8 cellular contexts compared by ENCODE assay signal in the genomic region with DNA sequence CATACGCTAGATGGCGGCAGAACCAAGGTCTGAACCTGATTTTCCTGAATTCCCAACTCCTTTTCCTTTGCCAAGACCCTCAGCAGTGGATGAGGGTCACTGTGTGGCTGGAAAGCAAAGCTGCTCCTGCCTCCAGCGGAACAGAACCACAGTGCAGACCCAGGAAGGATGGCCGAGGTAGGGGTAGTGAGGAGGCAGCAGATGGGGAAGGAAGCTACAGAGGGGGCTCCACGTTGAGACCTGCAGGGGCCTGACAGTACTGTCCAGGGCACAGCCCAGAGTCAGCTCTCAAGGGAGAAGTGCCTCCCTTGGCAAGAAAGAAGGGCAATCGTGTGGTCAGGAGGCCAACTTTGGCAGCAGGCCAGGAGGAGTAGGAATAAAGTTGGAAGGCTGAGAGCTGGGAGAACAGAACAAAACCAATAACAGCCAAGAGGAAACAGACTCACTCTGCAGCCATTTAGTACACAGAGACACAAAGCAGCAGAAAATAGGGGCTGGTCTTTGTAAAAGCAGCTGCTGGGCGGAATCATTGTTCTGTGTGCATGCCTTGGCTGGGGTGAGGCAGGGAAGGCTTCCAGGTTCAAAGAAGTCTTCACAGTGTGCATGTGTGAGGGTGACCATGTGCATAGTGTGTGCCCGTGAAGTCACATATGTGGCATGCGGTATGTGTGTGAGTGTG. TPM values are rescaled to one million over a fixed set of nuclear protein-coding genes. Genes with fewer than 3 reads are reported as not detected.
DNase-seq lines count a peak whose midpoint lies in the region; ATAC-seq and TF ChIP-seq lines count a peak whose summit lies in the region.

No MANE protein-coding gene starts in this region.

- H3K36me3 ChIP-seq in CD4-positive, alpha-beta memory T cell (ENCODE audit: insufficient read depth, low read length) = no peaks in the 10 kb centered on the region

- no peaks in the 10 kb centered on the region for H3K9me3 Mint-ChIP-seq in neural crest cell
- H3K9me3 Mint-ChIP-seq in CD4-positive, alpha-beta memory T cell = no peaks in the 10 kb centered on the region

- TF ChIP-seq CTCF in neural crest cell (conservative IDR thresholded peaks at IDR 0.05) = peak; percentile 52

- POLR2A ChIA-PET in CD4-positive, alpha-beta memory T cell (lab: Charles Lee; ENCODE audit: partially characterized antibody) = interaction anchor here (1.6 kb wide), 1 partner anchor 14 kb away, joined by 4 read pairs; no protein-coding TSS in a partner anchor

- no peaks in the 10 kb centered on the region for H3K4me1 ChIP-seq in CD4-positive, alpha-beta memory T cell (ENCODE audit: insufficient read depth, low read length)

- H3K4me3 ChIP-seq in CD4-positive, alpha-beta memory T cell (ENCODE audit: low read length in 2 of 2) = no peak overlapping the region

- CTCF ChIA-PET in CD4-positive, alpha-beta memory T cell (lab: Charles Lee; ENCODE audit: partially characterized antibody) = interaction anchor here (0.6 to 2.0 kb wide), 4 partner anchors 10 to 279 kb away, joined by 3 to 6 read pairs (median 3); no protein-coding TSS in a partner anchor

- intact Hi-C loops in CD4-positive, alpha-beta memory T cell (cut with micrococcal nuclease) = no loop called here

- no peak overlapping the region for H3K4me3 Mint-ChIP-seq in neural crest cell
- H3K4me3 Mint-ChIP-seq in CD4-positive, alpha-beta memory T cell = no peak overlapping the region

- peak overlapping the region; percentile 76 for H3K27ac Mint-ChIP-seq in neural crest cell (ENCODE audit: unreplicated experiment)
- H3K27ac Mint-ChIP-seq in CD4-positive, alpha-beta memory T cell = peak overlapping the region in 2 of 7 donors; percentile 52 to 83

- H3K27ac ChIP-seq in CD4-positive, alpha-beta memory T cell (ENCODE audit: low read depth, low read length) = no peak overlapping the region

- DNase-seq in H4 (ENCODE audit: low spot score) = peak; percentile 37
- peak; percentile 71 for DNase-seq in SK-N-DZ (ENCODE audit: low spot score)
- DNase-seq in fibroblast of the conjunctiva (ENCODE audit: low read depth) = peak; percentile 21
- peak; percentile 30 for DNase-seq in neural crest cell (ENCODE audit: low read depth, low spot score)
- DNase-seq in CD4-positive, alpha-beta memory T cell = no peak

- H3K36me3 Mint-ChIP-seq in neural crest cell (ENCODE audit: low read depth) = peaks cover 4% of the 10 kb centered on the region
- peaks cover 0 to 11% of the 10 kb centered on the region in 2 donors for H3K36me3 Mint-ChIP-seq in CD4-positive, alpha-beta memory T cell

- ATAC-seq in HG02642 (IDR thresholded peaks at IDR 0.05; ENCODE audit: poor library complexity, unreplicated experiment) = no peak
- no peak for ATAC-seq in GM19023 (IDR thresholded peaks at IDR 0.05; ENCODE audit: unreplicated experiment)
- ATAC-seq in HG03378 (IDR thresholded peaks at IDR 0.05; ENCODE audit: unreplicated experiment) = no peak

- no peaks in the 10 kb centered on the region for H3K27me3 ChIP-seq in CD4-positive, alpha-beta memory T cell (ENCODE audit: insufficient read depth, low read length)

- no peaks in the 10 kb centered on the region for H3K27me3 Mint-ChIP-seq in neural crest cell (ENCODE audit: low read depth)
- no peaks in the 10 kb centered on the region for H3K27me3 Mint-ChIP-seq in CD4-positive, alpha-beta memory T cell

- no peaks in the 10 kb centered on the region for H3K9me3 ChIP-seq in CD4-positive, alpha-beta memory T cell (ENCODE audit: control insufficient read depth in 1 of 2, low read length in 2 of 2)

- peaks cover 26% of the 10 kb centered on the region for H3K4me1 Mint-ChIP-seq in neural crest cell
- peaks cover 4 to 7% (median 5%) of the 10 kb centered on the region in 4 donors for H3K4me1 Mint-ChIP-seq in CD4-positive, alpha-beta memory T cell

RNA-seq across cellular contexts. Expression of a gene that starts 3.1 kb away (rescaled TPM):
- total RNA-seq in H4 (2014; rRNA removed; shearing (Covaris generic)) = 0.08 TPM in 1 of 2 replicates, not detected in the other
- not detected in 2 replicates for polyA plus RNA-seq in SK-N-DZ (2014; cell fraction: cytosol; rRNA removed)
- 0.19 and 0.57 TPM in 2 replicates for polyA plus RNA-seq in SK-N-DZ (2014; cell fraction: nucleus; rRNA removed)
- total RNA-seq in neural crest cell = 0.34 and 0.51 TPM in 2 replicates
- 1 to 10 TPM; 1.2 to 1.7 TPM for total RNA-seq in CD4-positive, alpha-beta memory T cell
- polyA plus RNA-seq in CD4-positive, alpha-beta memory T cell = under 1 TPM in 1 of 2 donors, not detected in 1; 0.10 TPM

RNA-seq across cellular contexts. Expression of a gene that starts 40.5 kb away (rescaled TPM):
- 17.9 and 19.0 TPM in 2 replicates for total RNA-seq in H4 (2014; rRNA removed; shearing (Covaris generic))
- 22.8 and 23.8 TPM in 2 replicates for polyA plus RNA-seq in SK-N-DZ (2014; cell fraction: cytosol; rRNA removed)
- polyA plus RNA-seq in SK-N-DZ (2014; cell fraction: nucleus; rRNA removed) = 10.8 and 11.4 TPM in 2 replicates
- total RNA-seq in neural crest cell = 34.1 and 36.8 TPM in 2 replicates
- 10 to 100 TPM; 21.9 to 22.6 TPM for total RNA-seq in CD4-positive, alpha-beta memory T cell
- polyA plus RNA-seq in CD4-positive, alpha-beta memory T cell = 10 to 100 TPM; 34.1 to 53.8 TPM

Comparison
In these comparisons a context has a peak if more than half of its experiments do, and no peak if none do; other contexts are left out.
1. DNase-seq: peak in H4 (single experiment), SK-N-DZ (single experiment), fibroblast of the conjunctiva (single experiment) and neural crest cell (single experiment); none in CD4-positive, alpha-beta memory T cell (0 of 5).